In genomic region chr7:151745090-151745638, GRCh38 we compare ENCODE assay signal across 9 cellular contexts.
DNase-seq lines count a peak whose midpoint lies in the region; ATAC-seq, FAIRE-seq and TF ChIP-seq lines count a peak whose summit lies in the region.
"Had no signal": no experiment of that assay in that cellular context is flagged by ENCODE, and none has a peak within 500 bp of the region (broad histone marks: within the 10 kb centered on the region; RNA-seq: fewer than 3 reads in every experiment).

No MANE protein-coding gene starts in this region.

- TF ChIP-seq CTCF in fibroblast of the aortic adventitia (IDR thresholded peaks at IDR 0.05; ENCODE audit: insufficient read depth, low read length): peak; percentile 58
- TF ChIP-seq CTCF in D721Med (IDR thresholded peaks at IDR 0.05; ENCODE audit: insufficient read depth, missing control alignments): no peak

- H3K9me3 ChIP-seq in skeletal muscle tissue (ENCODE audit: control insufficient read depth in 3 of 3, low read length in 3 of 3): no peaks in the 10 kb centered on the region

- no peaks in the 10 kb centered on the region for H3K27me3 ChIP-seq in skeletal muscle tissue (ENCODE audit: control insufficient read depth in 3 of 3, insufficient read depth in 3 of 3, low read length in 3 of 3)

- peaks cover 38 to 45% (median 45%) of the 10 kb centered on the region in 3 donors for H3K4me1 ChIP-seq in skeletal muscle tissue (ENCODE audit: control insufficient read depth in 3 of 3, insufficient read depth in 3 of 3, low read length in 3 of 3)

- peak overlapping the region; percentile 74 for H3K27ac ChIP-seq in skeletal muscle tissue (ENCODE audit: low read depth, low read length)

- H3K9ac ChIP-seq in skeletal muscle tissue (ENCODE audit: low read depth in 1 of 3, low read length in 3 of 3): peak overlapping the region; percentile 51 to 77 (median 74)

- FAIRE-seq in D721Med (lab: Jason Lieb, UNC): no peak

- H3K36me3 ChIP-seq in skeletal muscle tissue (ENCODE audit: control insufficient read depth in 3 of 3, insufficient read depth in 3 of 3, low read length in 3 of 3): no peaks in the 10 kb centered on the region

- H3K4me3 ChIP-seq in fibroblast of the aortic adventitia (ENCODE audit: low read depth, low read length) (no peak overlapping the region), skeletal muscle tissue (ENCODE audit: low read length in 3 of 3) (peak overlapping the region; percentile 30 to 41 (median 32))

- ATAC-seq in GM18870 (IDR thresholded peaks at IDR 0.05; ENCODE audit: unreplicated experiment): no peak

- peak; percentile 19 for DNase-seq in NOMO-1 treated with DMSO at 0.1 percent for 48 hours (lab: John Stamatoyannopoulos, UW; ENCODE audit: unreplicated experiment)
- no peak for DNase-seq in NOMO-1 treated with dmso at 0.1 percent for 144 hours (lab: John Stamatoyannopoulos, UW; ENCODE audit: unreplicated experiment)
- DNase-seq in RPMI7951 (ENCODE audit: low read depth): peak; percentile 78
- peak; percentile 75 for DNase-seq in fibroblast of the aortic adventitia (ENCODE audit: low read depth)
- DNase-seq in COLO829 (ENCODE audit: low spot score): no peak
- DNase-seq in D721Med (ENCODE audit: insufficient read length, low spot score): no peak
- DNase-seq: DND-41 had no signal

Comparison
In these comparisons a context has a peak if more than half of its experiments do, and no peak if none do; other contexts are left out.
1. DNase-seq: peak in NOMO-1 treated with DMSO at 0.1 percent for 48 hours (single experiment), RPMI7951 (single experiment) and fibroblast of the aortic adventitia (single experiment); none in NOMO-1 treated with dmso at 0.1 percent for 144 hours (single experiment), COLO829 (single experiment) and D721Med (single experiment).